ENCODE assay signal across 1 cellular context in the genomic region with DNA sequence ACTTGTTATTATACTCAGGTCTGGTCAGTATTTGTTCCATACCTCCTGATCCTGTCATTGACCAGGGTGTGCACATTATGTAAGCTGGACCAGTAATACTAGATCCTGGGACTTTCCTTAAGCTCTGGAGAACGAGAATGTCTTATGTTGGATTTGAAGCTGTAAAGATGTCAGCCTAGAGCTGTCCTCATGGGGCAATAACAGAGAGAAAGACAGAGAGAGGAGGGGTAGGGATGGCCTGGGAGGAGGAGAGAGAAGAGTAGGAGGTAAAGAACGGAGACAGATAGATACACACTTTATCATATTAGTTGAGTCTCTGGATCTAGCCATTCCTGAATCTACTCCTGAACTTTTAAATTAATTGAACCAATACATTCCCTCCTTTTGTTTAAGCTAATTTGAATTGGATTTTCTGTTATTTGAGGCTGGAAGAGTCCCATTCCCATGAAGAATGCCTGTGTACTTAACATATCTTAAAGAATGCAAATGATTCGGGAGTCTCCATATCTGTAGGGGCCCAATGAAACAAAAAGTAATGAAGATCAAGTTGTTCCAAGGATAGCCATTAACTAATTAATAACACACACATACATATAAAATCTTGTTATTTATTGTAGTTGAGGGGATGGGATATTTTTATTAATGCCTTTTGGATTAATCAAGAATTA.
TF ChIP-seq lines count a peak whose summit lies in the region.

No MANE protein-coding gene starts in this region.

TF ChIP-seq in GM23338, 12 proteins besides CTCF, POLR2A, EP300 and RAD21 (continued from another document):
- TF ChIP-seq, protein P1, sequence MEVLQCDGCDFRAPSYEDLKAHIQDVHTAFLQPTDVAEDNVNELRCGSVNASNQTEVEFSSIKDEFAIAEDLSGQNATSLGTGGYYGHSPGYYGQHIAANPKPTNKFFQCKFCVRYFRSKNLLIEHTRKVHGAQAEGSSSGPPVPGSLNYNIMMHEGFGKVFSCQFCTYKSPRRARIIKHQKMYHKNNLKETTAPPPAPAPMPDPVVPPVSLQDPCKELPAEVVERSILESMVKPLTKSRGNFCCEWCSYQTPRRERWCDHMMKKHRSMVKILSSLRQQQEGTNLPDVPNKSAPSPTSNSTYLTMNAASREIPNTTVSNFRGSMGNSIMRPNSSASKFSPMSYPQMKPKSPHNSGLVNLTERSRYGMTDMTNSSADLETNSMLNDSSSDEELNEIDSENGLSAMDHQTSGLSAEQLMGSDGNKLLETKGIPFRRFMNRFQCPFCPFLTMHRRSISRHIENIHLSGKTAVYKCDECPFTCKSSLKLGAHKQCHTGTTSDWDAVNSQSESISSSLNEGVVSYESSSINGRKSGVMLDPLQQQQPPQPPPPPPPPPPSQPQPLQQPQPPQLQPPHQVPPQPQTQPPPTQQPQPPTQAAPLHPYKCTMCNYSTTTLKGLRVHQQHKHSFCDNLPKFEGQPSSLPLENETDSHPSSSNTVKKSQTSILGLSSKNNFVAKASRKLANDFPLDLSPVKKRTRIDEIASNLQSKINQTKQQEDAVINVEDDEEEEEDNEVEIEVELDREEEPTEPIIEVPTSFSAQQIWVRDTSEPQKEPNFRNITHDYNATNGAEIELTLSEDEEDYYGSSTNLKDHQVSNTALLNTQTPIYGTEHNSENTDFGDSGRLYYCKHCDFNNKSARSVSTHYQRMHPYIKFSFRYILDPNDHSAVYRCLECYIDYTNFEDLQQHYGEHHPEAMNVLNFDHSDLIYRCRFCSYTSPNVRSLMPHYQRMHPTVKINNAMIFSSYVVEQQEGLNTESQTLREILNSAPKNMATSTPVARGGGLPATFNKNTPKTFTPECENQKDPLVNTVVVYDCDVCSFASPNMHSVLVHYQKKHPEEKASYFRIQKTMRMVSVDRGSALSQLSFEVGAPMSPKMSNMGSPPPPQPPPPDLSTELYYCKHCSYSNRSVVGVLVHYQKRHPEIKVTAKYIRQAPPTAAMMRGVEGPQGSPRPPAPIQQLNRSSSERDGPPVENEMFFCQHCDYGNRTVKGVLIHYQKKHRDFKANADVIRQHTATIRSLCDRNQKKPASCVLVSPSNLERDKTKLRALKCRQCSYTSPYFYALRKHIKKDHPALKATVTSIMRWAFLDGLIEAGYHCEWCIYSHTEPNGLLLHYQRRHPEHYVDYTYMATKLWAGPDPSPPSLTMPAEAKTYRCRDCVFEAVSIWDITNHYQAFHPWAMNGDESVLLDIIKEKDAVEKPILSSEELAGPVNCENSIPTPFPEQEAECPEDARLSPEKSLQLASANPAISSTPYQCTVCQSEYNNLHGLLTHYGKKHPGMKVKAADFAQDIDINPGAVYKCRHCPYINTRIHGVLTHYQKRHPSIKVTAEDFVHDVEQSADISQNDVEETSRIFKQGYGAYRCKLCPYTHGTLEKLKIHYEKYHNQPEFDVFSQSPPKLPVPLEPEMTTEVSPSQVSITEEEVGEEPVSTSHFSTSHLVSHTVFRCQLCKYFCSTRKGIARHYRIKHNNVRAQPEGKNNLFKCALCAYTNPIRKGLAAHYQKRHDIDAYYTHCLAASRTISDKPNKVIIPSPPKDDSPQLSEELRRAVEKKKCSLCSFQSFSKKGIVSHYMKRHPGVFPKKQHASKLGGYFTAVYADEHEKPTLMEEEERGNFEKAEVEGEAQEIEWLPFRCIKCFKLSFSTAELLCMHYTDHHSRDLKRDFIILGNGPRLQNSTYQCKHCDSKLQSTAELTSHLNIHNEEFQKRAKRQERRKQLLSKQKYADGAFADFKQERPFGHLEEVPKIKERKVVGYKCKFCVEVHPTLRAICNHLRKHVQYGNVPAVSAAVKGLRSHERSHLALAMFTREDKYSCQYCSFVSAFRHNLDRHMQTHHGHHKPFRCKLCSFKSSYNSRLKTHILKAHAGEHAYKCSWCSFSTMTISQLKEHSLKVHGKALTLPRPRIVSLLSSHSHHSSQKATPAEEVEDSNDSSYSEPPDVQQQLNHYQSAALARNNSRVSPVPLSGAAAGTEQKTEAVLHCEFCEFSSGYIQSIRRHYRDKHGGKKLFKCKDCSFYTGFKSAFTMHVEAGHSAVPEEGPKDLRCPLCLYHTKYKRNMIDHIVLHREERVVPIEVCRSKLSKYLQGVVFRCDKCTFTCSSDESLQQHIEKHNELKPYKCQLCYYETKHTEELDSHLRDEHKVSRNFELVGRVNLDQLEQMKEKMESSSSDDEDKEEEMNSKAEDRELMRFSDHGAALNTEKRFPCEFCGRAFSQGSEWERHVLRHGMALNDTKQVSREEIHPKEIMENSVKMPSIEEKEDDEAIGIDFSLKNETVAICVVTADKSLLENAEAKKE (CRISPR knock-in tag; IDR thresholded peaks at IDR 0.05) = peak; percentile 90
- TF ChIP-seq CREB1 (CRISPR knock-in tag; IDR thresholded peaks at IDR 0.05; ENCODE audit: low read depth) (no peak), EZH2 (IDR thresholded peaks at IDR 0.05; ENCODE audit: low read depth, unreplicated experiment) (no peak), NANOG (IDR thresholded peaks at IDR 0.05; ENCODE audit: borderline replicate concordance) (peak; percentile 56; the same call in 1 of the 2 replicates), ZNF114 (CRISPR knock-in tag; IDR thresholded peaks at IDR 0.05) (0 out of 2 replicates have a peak, but pooled peaks have one; percentile 26), POLR2AphosphoS5 (IDR thresholded peaks at IDR 0.05; ENCODE audit: low read depth) (no peak), EZH2phosphoT487 (IDR thresholded peaks at IDR 0.05; ENCODE audit: unreplicated experiment) (no peak), STAT1 (IDR thresholded peaks at IDR 0.05; ENCODE audit: unreplicated experiment) (no peak), ZNF331 (CRISPR knock-in tag; IDR thresholded peaks at IDR 0.05; ENCODE audit: low read depth) (no peak)
- TF ChIP-seq, protein P2, sequence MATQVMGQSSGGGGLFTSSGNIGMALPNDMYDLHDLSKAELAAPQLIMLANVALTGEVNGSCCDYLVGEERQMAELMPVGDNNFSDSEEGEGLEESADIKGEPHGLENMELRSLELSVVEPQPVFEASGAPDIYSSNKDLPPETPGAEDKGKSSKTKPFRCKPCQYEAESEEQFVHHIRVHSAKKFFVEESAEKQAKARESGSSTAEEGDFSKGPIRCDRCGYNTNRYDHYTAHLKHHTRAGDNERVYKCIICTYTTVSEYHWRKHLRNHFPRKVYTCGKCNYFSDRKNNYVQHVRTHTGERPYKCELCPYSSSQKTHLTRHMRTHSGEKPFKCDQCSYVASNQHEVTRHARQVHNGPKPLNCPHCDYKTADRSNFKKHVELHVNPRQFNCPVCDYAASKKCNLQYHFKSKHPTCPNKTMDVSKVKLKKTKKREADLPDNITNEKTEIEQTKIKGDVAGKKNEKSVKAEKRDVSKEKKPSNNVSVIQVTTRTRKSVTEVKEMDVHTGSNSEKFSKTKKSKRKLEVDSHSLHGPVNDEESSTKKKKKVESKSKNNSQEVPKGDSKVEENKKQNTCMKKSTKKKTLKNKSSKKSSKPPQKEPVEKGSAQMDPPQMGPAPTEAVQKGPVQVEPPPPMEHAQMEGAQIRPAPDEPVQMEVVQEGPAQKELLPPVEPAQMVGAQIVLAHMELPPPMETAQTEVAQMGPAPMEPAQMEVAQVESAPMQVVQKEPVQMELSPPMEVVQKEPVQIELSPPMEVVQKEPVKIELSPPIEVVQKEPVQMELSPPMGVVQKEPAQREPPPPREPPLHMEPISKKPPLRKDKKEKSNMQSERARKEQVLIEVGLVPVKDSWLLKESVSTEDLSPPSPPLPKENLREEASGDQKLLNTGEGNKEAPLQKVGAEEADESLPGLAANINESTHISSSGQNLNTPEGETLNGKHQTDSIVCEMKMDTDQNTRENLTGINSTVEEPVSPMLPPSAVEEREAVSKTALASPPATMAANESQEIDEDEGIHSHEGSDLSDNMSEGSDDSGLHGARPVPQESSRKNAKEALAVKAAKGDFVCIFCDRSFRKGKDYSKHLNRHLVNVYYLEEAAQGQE (IDR thresholded peaks at IDR 0.05; ENCODE audit: unreplicated experiment) = no peak
- TF ChIP-seq, protein P3, sequence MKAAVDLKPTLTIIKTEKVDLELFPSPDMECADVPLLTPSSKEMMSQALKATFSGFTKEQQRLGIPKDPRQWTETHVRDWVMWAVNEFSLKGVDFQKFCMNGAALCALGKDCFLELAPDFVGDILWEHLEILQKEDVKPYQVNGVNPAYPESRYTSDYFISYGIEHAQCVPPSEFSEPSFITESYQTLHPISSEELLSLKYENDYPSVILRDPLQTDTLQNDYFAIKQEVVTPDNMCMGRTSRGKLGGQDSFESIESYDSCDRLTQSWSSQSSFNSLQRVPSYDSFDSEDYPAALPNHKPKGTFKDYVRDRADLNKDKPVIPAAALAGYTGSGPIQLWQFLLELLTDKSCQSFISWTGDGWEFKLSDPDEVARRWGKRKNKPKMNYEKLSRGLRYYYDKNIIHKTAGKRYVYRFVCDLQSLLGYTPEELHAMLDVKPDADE (IDR thresholded peaks at IDR 0.05) = no peak
TF ChIP-seq in GM23338: peak in this region for 3.
